Comparison of ENCODE assay signal across 14 cellular contexts in the genomic region with DNA sequence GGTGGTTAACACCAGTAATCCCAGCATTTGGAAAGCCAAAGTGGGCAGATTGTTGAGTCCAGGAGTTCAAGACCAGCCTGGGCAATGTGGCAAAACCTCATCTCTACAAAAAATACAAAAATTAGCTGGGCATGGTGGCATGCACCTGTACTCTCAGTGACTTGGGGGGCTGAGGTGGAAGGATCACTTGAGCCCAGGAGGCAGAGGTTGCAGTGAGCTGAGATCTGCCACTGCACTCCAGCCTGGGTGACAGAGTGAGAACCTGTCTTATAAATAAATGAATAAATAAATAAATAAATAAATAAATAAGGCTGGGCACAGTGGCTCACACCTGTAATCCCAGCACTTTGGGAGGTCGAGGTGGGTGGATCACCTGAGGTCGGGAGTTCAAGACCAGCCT. TPM values are rescaled to one million over a fixed set of nuclear protein-coding genes. Genes with fewer than 3 reads are reported as not detected.
DNase-seq lines count a peak whose midpoint lies in the region; ATAC-seq and TF ChIP-seq lines count a peak whose summit lies in the region.
"Not testable (repeated sequence)": the region's sequence is repeated elsewhere in the genome, so short reads cannot be mapped to it uniquely, and the experiment has no call there.
"Had no signal": no experiment of that assay in that cellular context is flagged by ENCODE, and none has a peak within 500 bp of the region (broad histone marks: within the 10 kb centered on the region; RNA-seq: fewer than 3 reads in every experiment).

No MANE protein-coding gene starts in this region.

- not testable (repeated sequence) for H3K9me3 Mint-ChIP-seq in activated CD4-positive, alpha-beta T cell treated with anti-CD3 and anti-CD28 coated beads, Interleukin-2, amount 10 ng/mL, durations not matched to agents 24 days and 14 days; activated T-helper 2 cell treated with anti-CD3 and anti-CD28 coated beads, Interferon-gamma antibody, Interleukin-2, Interleukin-4, amounts not matched to agents 10 μg/mL and 5 μg/mL and 100 μg/mL, durations not matched to agents 14 hours and 24 hours and 36 hours

- ATAC-seq in left lobe of liver = not testable (repeated sequence)

- not testable (repeated sequence) for H3K4me3 ChIP-seq in stomach

- not testable (repeated sequence) for H3K27ac Mint-ChIP-seq in activated CD4-positive, alpha-beta T cell treated with anti-CD3 and anti-CD28 coated beads, Interleukin-2, amount 10 ng/mL, durations not matched to agents 24 days and 14 days; activated T-helper 2 cell treated with anti-CD3 and anti-CD28 coated beads, Interferon-gamma antibody, Interleukin-2, Interleukin-4, amounts not matched to agents 10 μg/mL and 5 μg/mL and 100 μg/mL, durations not matched to agents 14 hours and 24 hours and 36 hours

- H3K27me3 ChIP-seq in stomach = not testable (repeated sequence)

- intact Hi-C loops in activated CD4-positive, alpha-beta T cell treated with anti-CD3 and anti-CD28 coated beads, Interleukin-2, amount 10 ng/mL, durations not matched to agents 24 days and 14 days (cut with micrococcal nuclease); activated T-helper 2 cell treated with anti-CD3 and anti-CD28 coated beads, Interferon-gamma antibody, Interleukin-2, Interleukin-4, amounts not matched to agents 10 μg/mL and 5 μg/mL and 100 μg/mL, durations not matched to agents 14 hours and 24 hours and 36 hours (cut with micrococcal nuclease); posterior vena cava (cut with DNase I); stomach (cut with DNase I; ENCODE audit: low total_unique reads): not testable (repeated sequence)

- H3K27me3 Mint-ChIP-seq in activated CD4-positive, alpha-beta T cell treated with anti-CD3 and anti-CD28 coated beads, Interleukin-2, amount 10 ng/mL, durations not matched to agents 24 days and 14 days; activated T-helper 2 cell treated with anti-CD3 and anti-CD28 coated beads, Interferon-gamma antibody, Interleukin-2, Interleukin-4, amounts not matched to agents 10 μg/mL and 5 μg/mL and 100 μg/mL, durations not matched to agents 14 hours and 24 hours and 36 hours (ENCODE audit: low read depth): not testable (repeated sequence)

- not testable (repeated sequence) for H3K27ac ChIP-seq in stomach

- TF ChIP-seq EP300 in stomach (IDR thresholded peaks at IDR 0.05) = not testable (repeated sequence)

- 50 to 74% (median 61%) methylated on average over 2 of the region's 2 CpGs for WGBS in stomach, 5 donors

- not testable (repeated sequence) for H3K4me1 Mint-ChIP-seq in activated CD4-positive, alpha-beta T cell treated with anti-CD3 and anti-CD28 coated beads, Interleukin-2, amount 10 ng/mL, durations not matched to agents 24 days and 14 days; activated T-helper 2 cell treated with anti-CD3 and anti-CD28 coated beads, Interferon-gamma antibody, Interleukin-2, Interleukin-4, amounts not matched to agents 10 μg/mL and 5 μg/mL and 100 μg/mL, durations not matched to agents 14 hours and 24 hours and 36 hours (ENCODE audit: low read depth)

- DNase-seq in activated CD4-positive, alpha-beta T cell treated with anti-CD3 and anti-CD28 coated beads, Interleukin-2, amount 10 ng/mL, durations not matched to agents 24 days and 14 days = peak; percentile 31
- peak; percentile 3 for DNase-seq in activated T-helper 2 cell treated with anti-CD3 and anti-CD28 coated beads, Interferon-gamma antibody, Interleukin-2, Interleukin-4, amounts not matched to agents 10 μg/mL and 5 μg/mL and 100 μg/mL, durations not matched to agents 14 hours and 24 hours and 36 hours (ENCODE audit: low spot score)
- DNase-seq in left lobe of liver (ENCODE audit: low spot score) (peak; percentile 35), mucosa of gallbladder (ENCODE audit: low spot score) (peak; percentile 9), posterior vena cava (ENCODE audit: low spot score) (peak; percentile 52), stomach (peak; percentile 23), ureter (ENCODE audit: low spot score) (peak; percentile 22)

- not testable (repeated sequence) for H3K4me1 ChIP-seq in stomach

- not testable (repeated sequence) for H3K36me3 Mint-ChIP-seq in activated CD4-positive, alpha-beta T cell treated with anti-CD3 and anti-CD28 coated beads, Interleukin-2, amount 10 ng/mL, durations not matched to agents 24 days and 14 days (ENCODE audit: low read depth); activated T-helper 2 cell treated with anti-CD3 and anti-CD28 coated beads, Interferon-gamma antibody, Interleukin-2, Interleukin-4, amounts not matched to agents 10 μg/mL and 5 μg/mL and 100 μg/mL, durations not matched to agents 14 hours and 24 hours and 36 hours (ENCODE audit: low read depth)

- not testable (repeated sequence) for H3K4me3 Mint-ChIP-seq in activated CD4-positive, alpha-beta T cell treated with anti-CD3 and anti-CD28 coated beads, Interleukin-2, amount 10 ng/mL, durations not matched to agents 24 days and 14 days; activated T-helper 2 cell treated with anti-CD3 and anti-CD28 coated beads, Interferon-gamma antibody, Interleukin-2, Interleukin-4, amounts not matched to agents 10 μg/mL and 5 μg/mL and 100 μg/mL, durations not matched to agents 14 hours and 24 hours and 36 hours (ENCODE audit: low read depth)

- not testable (repeated sequence) for TF ChIP-seq CTCF in stomach (IDR thresholded peaks at IDR 0.05)

- not testable (repeated sequence) for H3K9me3 ChIP-seq in stomach

- not testable (repeated sequence) for TF ChIP-seq POLR2A in stomach (IDR thresholded peaks at IDR 0.05)

- H3K36me3 ChIP-seq in stomach = not testable (repeated sequence)

RNA-seq across cellular contexts. Expression of a gene that starts 6.1 kb away (rescaled TPM):
- not detected in 2 replicates for total RNA-seq in activated CD4-positive, alpha-beta T cell treated with anti-CD3 and anti-CD28 coated beads, Interleukin-2, amount 10 ng/mL, durations not matched to agents 24 days and 14 days
- not detected in 2 replicates for total RNA-seq in activated T-helper 2 cell treated with anti-CD3 and anti-CD28 coated beads, Interferon-gamma antibody, Interleukin-2, Interleukin-4, amounts not matched to agents 10 μg/mL and 5 μg/mL and 100 μg/mL, durations not matched to agents 14 hours and 24 hours and 36 hours
- total RNA-seq in left lobe of liver = not detected
- not detected for total RNA-seq in mucosa of gallbladder
- total RNA-seq in posterior vena cava = not detected
- total RNA-seq in stomach = not detected
- not detected for polyA plus RNA-seq in stomach
- total RNA-seq in ureter = not detected
- total RNA-seq: A172; A673; Calu3; CD4-positive, alpha-beta memory T cell; Daoy; G401 had no signal
- polyA plus RNA-seq: BJ; CD4-positive, alpha-beta memory T cell had no signal

RNA-seq across cellular contexts. Expression of a gene that starts 21.9 kb away (rescaled TPM):
- total RNA-seq in activated CD4-positive, alpha-beta T cell treated with anti-CD3 and anti-CD28 coated beads, Interleukin-2, amount 10 ng/mL, durations not matched to agents 24 days and 14 days = not detected in 2 replicates
- not detected in 2 replicates for total RNA-seq in activated T-helper 2 cell treated with anti-CD3 and anti-CD28 coated beads, Interferon-gamma antibody, Interleukin-2, Interleukin-4, amounts not matched to agents 10 μg/mL and 5 μg/mL and 100 μg/mL, durations not matched to agents 14 hours and 24 hours and 36 hours
- total RNA-seq in left lobe of liver = not detected
- total RNA-seq in mucosa of gallbladder = not detected
- not detected for total RNA-seq in posterior vena cava
- not detected for total RNA-seq in stomach
- not detected for polyA plus RNA-seq in stomach
- not detected for total RNA-seq in ureter
- total RNA-seq: A172; A673; Calu3; CD4-positive, alpha-beta memory T cell; Daoy had no signal
- polyA plus RNA-seq: BJ; CD4-positive, alpha-beta memory T cell had no signal

RNA-seq across cellular contexts. Expression of a gene that starts 30.8 kb away (rescaled TPM):
- total RNA-seq in activated CD4-positive, alpha-beta T cell treated with anti-CD3 and anti-CD28 coated beads, Interleukin-2, amount 10 ng/mL, durations not matched to agents 24 days and 14 days = not detected in 2 replicates
- not detected in 2 replicates for total RNA-seq in activated T-helper 2 cell treated with anti-CD3 and anti-CD28 coated beads, Interferon-gamma antibody, Interleukin-2, Interleukin-4, amounts not matched to agents 10 μg/mL and 5 μg/mL and 100 μg/mL, durations not matched to agents 14 hours and 24 hours and 36 hours
- not detected for total RNA-seq in left lobe of liver
- not detected for total RNA-seq in mucosa of gallbladder
- total RNA-seq in posterior vena cava = not detected
- not detected for total RNA-seq in stomach
- not detected for polyA plus RNA-seq in stomach
- not detected for total RNA-seq in ureter
- total RNA-seq: A172; Calu3; CD4-positive, alpha-beta memory T cell; Daoy had no signal
- polyA plus RNA-seq: BJ; CD4-positive, alpha-beta memory T cell had no signal

RNA-seq across cellular contexts. Expression of a gene that starts 52.9 kb away (rescaled TPM):
- not detected in 2 replicates for total RNA-seq in activated CD4-positive, alpha-beta T cell treated with anti-CD3 and anti-CD28 coated beads, Interleukin-2, amount 10 ng/mL, durations not matched to agents 24 days and 14 days
- not detected in 2 replicates for total RNA-seq in activated T-helper 2 cell treated with anti-CD3 and anti-CD28 coated beads, Interferon-gamma antibody, Interleukin-2, Interleukin-4, amounts not matched to agents 10 μg/mL and 5 μg/mL and 100 μg/mL, durations not matched to agents 14 hours and 24 hours and 36 hours
- total RNA-seq in left lobe of liver (not detected), mucosa of gallbladder (not detected), posterior vena cava (not detected), stomach (not detected), ureter (not detected)
- not detected for polyA plus RNA-seq in stomach
- total RNA-seq: A172; A673; Calu3; CD4-positive, alpha-beta memory T cell; Daoy had no signal
- polyA plus RNA-seq: BJ; CD4-positive, alpha-beta memory T cell had no signal
